26 cellular contexts compared by ENCODE assay signal in genomic region chr15:70193734-70194133, GRCh38.
A peak's percentile ranks its signal among the peaks of the same experiment; 100 is the strongest.
DNase-seq lines count a peak whose midpoint lies in the region; ATAC-seq, FAIRE-seq and TF ChIP-seq lines count a peak whose summit lies in the region.
"Had no signal": no experiment of that assay in that cellular context is flagged by ENCODE, and none has a peak within 500 bp of the region (broad histone marks: within the 10 kb centered on the region; RNA-seq: fewer than 3 reads in every experiment).

No MANE protein-coding gene starts in this region.

- no peak for DNase-seq in IMR-90
- DNase-seq in H1 (ENCODE audit: low read depth in 1 of 2, low spot score in 2 of 2): no peak
- DNase-seq in neuronal stem cell (ENCODE audit: low spot score): no peak
- no peak for DNase-seq in smooth muscle cell (lab: John Stamatoyannopoulos, UW; ENCODE audit: unreplicated experiment)
- no peak for DNase-seq in activated T-cell treated with anti-CD3 and anti-CD28 coated beads, Interleukin-2, amount 50 U/mL, for 24 hours
- DNase-seq in cardiac septum (ENCODE audit: low spot score): no peak
- DNase-seq in dorsolateral prefrontal cortex: no peak
- DNase-seq: 8988T; ACHN; AML-193; BE2C; CD4-positive, alpha-beta T cell; CD8-positive, alpha-beta memory T cell; DMS 273 treated with DMSO at 0.1 percent for 48 hours; DMS79; EL; GDM1; HFFc6 had no signal

- H3K79me2 ChIP-seq in H1 (ENCODE audit: control insufficient read depth in 1 of 2, insufficient read depth in 2 of 2, low read length in 2 of 2): no peaks in the 10 kb centered on the region
- H3K79me2 ChIP-seq in smooth muscle cell (ENCODE audit: low read depth): no peaks in the 10 kb centered on the region

- peaks cover 4% of the 10 kb centered on the region for H3K9me3 Mint-ChIP-seq in activated T-cell treated with anti-CD3 and anti-CD28 coated beads, Interleukin-2, amount 50 U/mL, for 24 hours
- H3K9me3 Mint-ChIP-seq: CD4-positive, alpha-beta T cell had no signal

- no peaks in the 10 kb centered on the region for H3K27me3 Mint-ChIP-seq in activated T-cell treated with anti-CD3 and anti-CD28 coated beads, Interleukin-2, amount 50 U/mL, for 24 hours
- H3K27me3 Mint-ChIP-seq: CD4-positive, alpha-beta T cell had no signal

- WGBS in IMR-90 (ENCODE audit: extremely low coverage in 2 of 2, insufficient read length in 1 of 2), 2 experiments: 82% methylated on average over 7 of the region's 9 CpGs; no CpG with 5 or more reads in 1 of the 2 experiments
- WGBS in H1 (ENCODE audit: extremely low coverage in 1 of 2, insufficient coverage in 1 of 2, insufficient read length in 1 of 2, insufficient replicate concordance in 2 of 2, low coverage in 1 of 2, low lambda C conversion rate in 2 of 2, missing lambda C conversion rate in 1 of 2), 2 experiments: 86% methylated on average over 9 of the region's 9 CpGs; no CpG with 5 or more reads in 1 of the 2 experiments
- WGBS in neuronal stem cell (ENCODE audit: extremely low coverage in 2 of 2, insufficient read length in 2 of 2, insufficient replicate concordance in 1 of 2), 2 donors: no CpG with 5 or more reads among the region's 9 CpGs
- WGBS in smooth muscle cell (ENCODE audit: low lambda C conversion rate): 85% methylated on average over 9 of the region's 9 CpGs

- H3K18ac ChIP-seq in IMR-90 (ENCODE audit: low read depth, low read length) (no peak overlapping the region), H1 (ENCODE audit: extremely low read depth, low read length) (no peak overlapping the region), neuronal stem cell (ENCODE audit: low read length) (no peak overlapping the region)

- H3K9me3 ChIP-seq in IMR-90 (ENCODE audit: control insufficient read depth, insufficient read depth, low read length) (peaks cover 6% of the 10 kb centered on the region), H1 (ENCODE audit: insufficient read depth in 2 of 2, low read depth in 1 of 2, low read length in 1 of 2) (no peaks in the 10 kb centered on the region; a peak in 1 of 4 replicates), neuronal stem cell (replicated peaks in 1 of 2; ENCODE audit: control insufficient read depth in 2 of 2, insufficient read depth in 1 of 2, low read depth in 1 of 2, low read length in 2 of 2) (no peaks in the 10 kb centered on the region), smooth muscle cell (replicated peaks; ENCODE audit: low read depth) (no peaks in the 10 kb centered on the region)
- H3K9me3 ChIP-seq: BLaER1 treated with 17β-estradiol and CSF1 and Interleukin-3, amounts not matched to agents 10 nM and 100 nM had no signal

- POLR2A ChIA-PET in IMR-90 (lab: Charles Lee; ENCODE audit: unreplicated experiment) (no interaction called here), H1 (lab: Charles Lee; ENCODE audit: partially characterized antibody) (interaction anchor here (0.8 to 1.6 kb wide), 2 partner anchors 12 to 96 kb away, joined by 3 to 4 read pairs; partner anchors contain the start of gene TLE3)

- TF ChIP-seq CTCF in IMR-90 (conservative IDR thresholded peaks at IDR 0.05; ENCODE audit: low read depth, low read length) (no peak), H1 (IDR thresholded peaks at IDR 0.05; ENCODE audit: control extremely low read depth in 1 of 3, insufficient read depth in 1 of 3, low read depth in 1 of 3, low read length in 3 of 3) (no peak), smooth muscle cell (IDR thresholded peaks at IDR 0.05; ENCODE audit: borderline replicate concordance, insufficient read depth, poor library complexity, severe bottlenecking) (no peak), dorsolateral prefrontal cortex (IDR thresholded peaks at IDR 0.05 in 54 of 56, conservative IDR thresholded peaks at IDR 0.05 in 2 of 56; ENCODE audit: low read depth in 1 of 56, partially characterized antibody in 56 of 56) (no peak)

- H4K5ac ChIP-seq in IMR-90 (ENCODE audit: low read depth, low read length) (no peak overlapping the region), H1 (ENCODE audit: insufficient read length, low read depth, low read length) (no peak overlapping the region)

- no peak overlapping the region for H3K9ac ChIP-seq in IMR-90 (ENCODE audit: low read depth, low read length)
- no peak overlapping the region for H3K9ac ChIP-seq in H1 (replicated peaks in 1 of 4; ENCODE audit: extremely low read depth in 1 of 4, low read depth in 3 of 4, low read length in 3 of 4)
- no peak overlapping the region for H3K9ac ChIP-seq in neuronal stem cell (ENCODE audit: low read depth, low read length, poor library complexity)
- H3K9ac ChIP-seq in smooth muscle cell (ENCODE audit: low read depth): no peak overlapping the region
- H3K9ac ChIP-seq: BLaER1 treated with 17β-estradiol and CSF1 and Interleukin-3, amounts not matched to agents 10 nM and 100 nM had no signal

- no peak for FAIRE-seq in H1 (lab: Jason Lieb, UNC)
- FAIRE-seq: A549, GM12891, GM18507, H54 had no signal

- no peaks in the 10 kb centered on the region for H3K36me3 Mint-ChIP-seq in activated T-cell treated with anti-CD3 and anti-CD28 coated beads, Interleukin-2, amount 50 U/mL, for 24 hours (ENCODE audit: low read depth)
- H3K36me3 Mint-ChIP-seq: CD14-positive monocyte had no signal

- H3K4me1 Mint-ChIP-seq in activated T-cell treated with anti-CD3 and anti-CD28 coated beads, Interleukin-2, amount 50 U/mL, for 24 hours (ENCODE audit: low read depth): peaks cover 7% of the 10 kb centered on the region
- H3K4me1 Mint-ChIP-seq: CD14-positive monocyte had no signal

- no peaks in the 10 kb centered on the region for H3K79me1 ChIP-seq in IMR-90 (ENCODE audit: low read depth in 1 of 2, low read length in 2 of 2)
- no peaks in the 10 kb centered on the region for H3K79me1 ChIP-seq in H1 (ENCODE audit: low read depth, low read length)
- H3K79me1 ChIP-seq in neuronal stem cell (ENCODE audit: low read depth, low read length): no peaks in the 10 kb centered on the region

- BruUV-seq in IMR-90 (replicated peaks; lab: Mats Ljungman, UMichigan): no TSS peak

- peaks cover 25% of the 10 kb centered on the region for H3F3A ChIP-seq in smooth muscle cell (ENCODE audit: low read depth)

- no peaks in the 10 kb centered on the region for H4K20me1 ChIP-seq in IMR-90 (ENCODE audit: insufficient read depth, low read length)
- H4K20me1 ChIP-seq in H1 (replicated peaks in 1 of 2; ENCODE audit: control insufficient read depth in 1 of 2, insufficient read depth in 2 of 2, low read length in 2 of 2): no peaks in the 10 kb centered on the region
- H4K20me1 ChIP-seq in smooth muscle cell (ENCODE audit: low read depth): no peaks in the 10 kb centered on the region

- no peak overlapping the region for H2BK20ac ChIP-seq in IMR-90 (ENCODE audit: low read depth, low read length)
- no peak overlapping the region for H2BK20ac ChIP-seq in H1 (ENCODE audit: low read length)

- no peak overlapping the region for H3K23ac ChIP-seq in IMR-90 (ENCODE audit: low read depth, low read length)
- H3K23ac ChIP-seq in H1 (ENCODE audit: insufficient read length): no peak overlapping the region
- no peak overlapping the region for H3K23ac ChIP-seq in neuronal stem cell (ENCODE audit: low read depth, low read length, poor library complexity)

- H2BK120ac ChIP-seq in IMR-90 (ENCODE audit: low read depth, low read length) (no peak overlapping the region), H1 (replicated peaks; ENCODE audit: low read depth, low read length) (no peak overlapping the region), neuronal stem cell (ENCODE audit: low read depth, low read length) (no peak overlapping the region)

- H2BK12ac ChIP-seq in H1 (ENCODE audit: low read depth, low read length) (peak overlapping the region; percentile 10; the same call in 1 of the 2 replicates), neuronal stem cell (ENCODE audit: low read length) (no peak overlapping the region)

- H4K91ac ChIP-seq in IMR-90 (ENCODE audit: insufficient read depth, low read depth, low read length) (no peak overlapping the region), H1 (replicated peaks; ENCODE audit: insufficient read length, low read length) (no peak overlapping the region), neuronal stem cell (ENCODE audit: low read depth, low read length, poor library complexity) (no peak overlapping the region)

- in situ Hi-C loops in IMR-90 (cut with MboI; ENCODE audit: low sequenced_read_pairs): no loop called here

- H3K4me2 ChIP-seq in IMR-90 (ENCODE audit: low read depth, low read length): no peak overlapping the region
- H3K4me2 ChIP-seq in H1 (ENCODE audit: insufficient read depth in 1 of 2, low read depth in 2 of 2, low read length in 2 of 2): no peak overlapping the region
- no peak overlapping the region for H3K4me2 ChIP-seq in neuronal stem cell (ENCODE audit: insufficient read depth, low read length, poor library complexity, severe bottlenecking)
- H3K4me2 ChIP-seq in smooth muscle cell: peak overlapping the region; percentile 68
- H3K4me2 ChIP-seq: A549; BLaER1 treated with 17β-estradiol and CSF1 and Interleukin-3, amounts not matched to agents 10 nM and 100 nM; GM23338 had no signal

- H2BK15ac ChIP-seq in IMR-90 (ENCODE audit: low read depth, low read length) (no peak overlapping the region), H1 (ENCODE audit: low read length) (no peak overlapping the region), neuronal stem cell (ENCODE audit: low read length) (no peak overlapping the region)

- H3K23me2 ChIP-seq in H1 (ENCODE audit: low read depth, low read length): no peaks in the 10 kb centered on the region

- H2AK5ac ChIP-seq in IMR-90 (ENCODE audit: low read depth, low read length) (no peak overlapping the region), H1 (ENCODE audit: low read depth, low read length) (no peak overlapping the region), neuronal stem cell (ENCODE audit: low read depth, low read length) (peak overlapping the region; percentile 4)

- H3K4me1 ChIP-seq in IMR-90 (ENCODE audit: control insufficient read depth, insufficient read depth, low read length) (peaks cover 14% of the 10 kb centered on the region), H1 (replicated peaks in 1 of 4; ENCODE audit: control insufficient read depth in 3 of 4, insufficient read depth in 4 of 4, low read length in 3 of 4) (peaks cover 8 to 20% (median 15%) of the 10 kb centered on the region in 4 experiments), neuronal stem cell (ENCODE audit: control insufficient read depth in 2 of 2, insufficient read depth in 1 of 2, low read depth in 1 of 2, low read length in 2 of 2) (peaks cover 0 to 32% of the 10 kb centered on the region in 2 donors), smooth muscle cell (ENCODE audit: low read depth) (peaks cover 30% of the 10 kb centered on the region)

- CTCF ChIA-PET in IMR-90 (lab: Yijun Ruan, JAX): no interaction called here
- CTCF ChIA-PET in H1 (lab: Charles Lee; ENCODE audit: partially characterized antibody): interaction anchor here (0.5 to 1.2 kb wide), 3 partner anchors 9 to 420 kb away, joined by 3 to 7 read pairs (median 3); no protein-coding TSS in a partner anchor

- dilution Hi-C loops in IMR-90 (cut with HindIII; ENCODE audit: low sequenced_read_pairs, unreplicated experiment): no loop called here

- no peak overlapping the region for H3K4me3 Mint-ChIP-seq in activated T-cell treated with anti-CD3 and anti-CD28 coated beads, Interleukin-2, amount 50 U/mL, for 24 hours
- H3K4me3 Mint-ChIP-seq: CD14-positive monocyte; CD4-positive, alpha-beta T cell; CD8-positive, alpha-beta memory T cell; GM23338; HFFc6 had no signal

- H3K56ac ChIP-seq in IMR-90 (ENCODE audit: extremely low read depth, insufficient read depth, low read length) (no peak overlapping the region), H1 (replicated peaks; ENCODE audit: insufficient read length, low read depth, low read length) (no peak overlapping the region)

- H3K27ac ChIP-seq in IMR-90 (ENCODE audit: insufficient read depth, low read length): no peak overlapping the region
- no peak overlapping the region for H3K27ac ChIP-seq in H1 (ENCODE audit: low read depth, low read length)
- H3K27ac ChIP-seq in neuronal stem cell (replicated peaks; ENCODE audit: low read length): no peak overlapping the region
- no peak overlapping the region for H3K27ac ChIP-seq in smooth muscle cell (ENCODE audit: low read depth)
- H3K27ac ChIP-seq in dorsolateral prefrontal cortex: no peak overlapping the region
- H3K27ac ChIP-seq: A549; BLaER1 treated with 17β-estradiol and CSF1 and Interleukin-3, amounts not matched to agents 10 nM and 100 nM had no signal

- TF ChIP-seq RAD21 in IMR-90 (IDR thresholded peaks at IDR 0.05; ENCODE audit: low read length) (no peak), H1 (IDR thresholded peaks at IDR 0.05 in 1 of 2, conservative IDR thresholded peaks at IDR 0.05 in 1 of 2; ENCODE audit: low read depth in 2 of 2, low read length in 2 of 2) (no peak)

- H3K27me3 ChIP-seq in IMR-90 (ENCODE audit: control insufficient read depth, insufficient read depth, low read length) (peaks cover 26% of the 10 kb centered on the region), H1 (replicated peaks in 1 of 4; ENCODE audit: control insufficient read depth in 3 of 4, extremely low read depth in 1 of 4, insufficient read depth in 3 of 4, low read length in 3 of 4) (no peaks in the 10 kb centered on the region), neuronal stem cell (ENCODE audit: control insufficient read depth in 3 of 3, insufficient read depth in 3 of 3, low read depth in 1 of 3, low read length in 3 of 3) (peaks cover 0 to 11% (median 4%) of the 10 kb centered on the region in 3 experiments), smooth muscle cell (ENCODE audit: low read depth) (no peaks in the 10 kb centered on the region), dorsolateral prefrontal cortex (peaks cover 0 to 11% (median 0%) of the 10 kb centered on the region in 45 donors)
- H3K27me3 ChIP-seq: BE2C had no signal

- 0 out of 2 replicates have a peak, but pooled peaks cover 5% of the 10 kb centered on the region for H3K9me1 ChIP-seq in IMR-90 (ENCODE audit: insufficient read depth, low read length)

- H2AK9ac ChIP-seq in IMR-90 (replicated peaks; ENCODE audit: low read depth, low read length, poor library complexity): no peak overlapping the region

- H3K4me3 ChIP-seq in IMR-90 (ENCODE audit: insufficient read depth, low read depth, low read length) (no peak overlapping the region), H1 (ENCODE audit: extremely low read depth in 1 of 4, insufficient read depth in 2 of 4, low read depth in 3 of 4, low read length in 4 of 4) (no peak overlapping the region), neuronal stem cell (ENCODE audit: low read length in 2 of 2) (no peak overlapping the region), smooth muscle cell (no peak overlapping the region), dorsolateral prefrontal cortex (no peak overlapping the region)
- H3K4me3 ChIP-seq: A549; BLaER1 treated with 17β-estradiol and CSF1 and Interleukin-3, amounts not matched to agents 10 nM and 100 nM; GM23338; HAP-1 had no signal

- no peak for TF ChIP-seq EP300 in H1 (IDR thresholded peaks at IDR 0.05; ENCODE audit: borderline replicate concordance in 1 of 2, low read depth in 2 of 2, low read length in 2 of 2)

- TF ChIP-seq POLR2A in IMR-90 (IDR thresholded peaks at IDR 0.05; ENCODE audit: low read depth, low read length): no peak
- no peak for TF ChIP-seq POLR2A in H1 (IDR thresholded peaks at IDR 0.05; ENCODE audit: control extremely low read depth in 1 of 2, low read depth in 2 of 2, low read length in 2 of 2)

- H3K14ac ChIP-seq in IMR-90 (replicated peaks; ENCODE audit: low read depth, low read length) (no peak overlapping the region), H1 (ENCODE audit: insufficient read length) (no peak overlapping the region), neuronal stem cell (ENCODE audit: low read length) (no peak overlapping the region)

- H3K4ac ChIP-seq in IMR-90 (ENCODE audit: low read depth, low read length) (no peak overlapping the region), H1 (replicated peaks; ENCODE audit: insufficient read length, low read depth, low read length) (no peak overlapping the region), neuronal stem cell (ENCODE audit: low read length) (no peak overlapping the region)

- H2AFZ ChIP-seq in IMR-90 (replicated peaks; ENCODE audit: low read length, poor library complexity): peak overlapping the region; percentile 25
- no peak overlapping the region for H2AFZ ChIP-seq in H1 (ENCODE audit: low read length)
- H2AFZ ChIP-seq in neuronal stem cell (ENCODE audit: low read length): no peak overlapping the region
- H2AFZ ChIP-seq in smooth muscle cell (ENCODE audit: low read depth): no peak overlapping the region
- H2AFZ ChIP-seq: GM23338 had no signal

- H2BK5ac ChIP-seq in IMR-90 (ENCODE audit: low read depth, low read length, poor library complexity, severe bottlenecking): no peak overlapping the region
- no peak overlapping the region for H2BK5ac ChIP-seq in H1 (ENCODE audit: low read depth, low read length)
- no peak overlapping the region for H2BK5ac ChIP-seq in neuronal stem cell (ENCODE audit: low read length)

- no peak overlapping the region for H4K8ac ChIP-seq in IMR-90 (ENCODE audit: low read depth in 2 of 2, low read length in 2 of 2)
- H4K8ac ChIP-seq in H1 (ENCODE audit: extremely low read depth, insufficient read depth, low read length): no peak overlapping the region
- no peak overlapping the region for H4K8ac ChIP-seq in neuronal stem cell (ENCODE audit: low read depth, low read length)

- no peak for ATAC-seq in IMR-90 (ENCODE audit: low read depth)
- ATAC-seq: A549, GM23338 had no signal

- H3K36me3 ChIP-seq in IMR-90 (ENCODE audit: control insufficient read depth, insufficient read depth, low read length) (no peaks in the 10 kb centered on the region), H1 (ENCODE audit: control insufficient read depth in 2 of 4, insufficient read depth in 4 of 4, low read length in 3 of 4) (no peaks in the 10 kb centered on the region), neuronal stem cell (replicated peaks in 1 of 2; ENCODE audit: control insufficient read depth in 2 of 2, insufficient read depth in 2 of 2, low read length in 2 of 2) (no peaks in the 10 kb centered on the region), smooth muscle cell (ENCODE audit: low read depth) (no peaks in the 10 kb centered on the region)
- H3K36me3 ChIP-seq: BE2C; BLaER1 treated with 17β-estradiol and CSF1 and Interleukin-3, amounts not matched to agents 10 nM and 100 nM; HAP-1 had no signal

- intact Hi-C loops in IMR-90 (cut with micrococcal nuclease) (no loop called here), cardiac septum (cut with DNase I) (no loop called here), dorsolateral prefrontal cortex (cut with DNase I) (no loop called here)

- no peak overlapping the region for H3K27ac Mint-ChIP-seq in activated T-cell treated with anti-CD3 and anti-CD28 coated beads, Interleukin-2, amount 50 U/mL, for 24 hours
- H3K27ac Mint-ChIP-seq: CD14-positive monocyte; CD4-positive, alpha-beta T cell; CD8-positive, alpha-beta memory T cell; GM23338; HFFc6 had no signal
